ENCODE assay signal across 24 cellular contexts in the genomic region with DNA sequence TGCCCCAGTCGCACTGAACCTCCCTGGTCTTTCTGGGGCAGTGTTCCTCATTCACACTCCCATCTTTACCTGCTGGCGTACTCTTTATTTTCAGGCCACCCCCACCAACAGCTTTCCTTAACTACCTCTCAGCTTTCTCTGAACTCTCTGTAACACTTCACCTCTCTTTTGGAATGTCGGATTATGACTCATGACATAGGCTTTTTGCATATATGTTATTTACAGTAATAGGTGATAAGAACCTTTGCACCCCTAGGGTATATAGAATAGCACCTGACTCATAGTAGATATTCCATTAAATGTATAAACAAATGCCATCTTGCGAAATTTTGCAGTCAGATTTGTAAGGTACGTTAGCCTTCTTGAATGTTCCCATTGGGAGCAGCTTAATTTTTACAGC. TPM values are rescaled to one million over a fixed set of nuclear protein-coding genes. Genes with fewer than 3 reads are reported as not detected.
DNase-seq lines count a peak whose midpoint lies in the region; ATAC-seq and TF ChIP-seq lines count a peak whose summit lies in the region.
"Had no signal": no experiment of that assay in that cellular context is flagged by ENCODE, and none has a peak within 500 bp of the region (broad histone marks: within the 10 kb centered on the region; RNA-seq: fewer than 3 reads in every experiment).

No MANE protein-coding gene starts in this region.

- no peak overlapping the region for H3K9ac ChIP-seq in endodermal cell (ENCODE audit: extremely low read depth, low read length, poor library complexity, severe bottlenecking)

- H3K4me3 ChIP-seq in endodermal cell (ENCODE audit: low read length) (no peak overlapping the region), mucosa of descending colon (no peak overlapping the region)
- H3K4me3 ChIP-seq: pancreas, testis had no signal

- intact Hi-C loops in Calu3 (cut with micrococcal nuclease; ENCODE audit: unreplicated experiment), result loop anchor here (2.0 to 5.0 kb wide), 2 partner anchors 33 to 78 kb away; no protein-coding TSS in a partner anchor
- intact Hi-C loops in mucosa of descending colon (cut with DNase I, micrococcal nuclease), result no loop called here

- H3K4me1 ChIP-seq in endodermal cell (ENCODE audit: control insufficient read depth, insufficient read depth, low read length), result peaks cover 5% of the 10 kb centered on the region
- H3K4me1 ChIP-seq in mucosa of descending colon (ENCODE audit: low read depth), result no peaks in the 10 kb centered on the region
- H3K4me1 ChIP-seq: pancreas, testis had no signal

- H3K9me3 ChIP-seq in endodermal cell (ENCODE audit: control insufficient read depth, low read length) (no peaks in the 10 kb centered on the region), mucosa of descending colon (no peaks in the 10 kb centered on the region)
- H3K9me3 ChIP-seq: pancreas, testis had no signal

- peak overlapping the region; percentile 4 for H3K4me3 Mint-ChIP-seq in Calu3 (ENCODE audit: low read depth, unreplicated experiment)
- H3K4me3 Mint-ChIP-seq in endodermal cell, result no peak overlapping the region
- H3K4me3 Mint-ChIP-seq: CD8-positive, alpha-beta T cell; dendritic cell treated with granulocyte-macrophage colony-stimulating factor and Interleukin-4, amounts not matched to agents 40 ng/mL and 50 ng/mL, for 4 days; natural killer cell treated with Interleukin-12 subunit alpha and Interleukin-12 subunit beta and Interleukin-15 and Interleukin-18, amount 100 ng/mL, for 72 hours; stimulated activated effector memory CD8-positive, alpha-beta T cell treated with anti-CD3 and anti-CD28 coated beads, Interleukin-12 subunit alpha, Interleukin-12 subunit beta, amount 100 ng/mL, for 72 hours; T-helper 2 cell treated with Interferon-gamma antibody and Interleukin-4, amounts not matched to agents 5 μg/mL and 100 μg/mL, for 36 hours; WTC11 had no signal

- ATAC-seq in mucosa of descending colon (peak; percentile 91), HG03469 (IDR thresholded peaks at IDR 0.05; ENCODE audit: unreplicated experiment) (no peak), GM21381 (IDR thresholded peaks at IDR 0.05; ENCODE audit: unreplicated experiment) (no peak)
- ATAC-seq: CD8-positive, alpha-beta T cell; left cardiac atrium; natural killer cell treated with Interleukin-12 subunit alpha and Interleukin-12 subunit beta and Interleukin-15 and Interleukin-18, amount 100 ng/mL, for 72 hours; pancreas; stimulated activated effector memory CD8-positive, alpha-beta T cell treated with anti-CD3 and anti-CD28 coated beads, Interleukin-12 subunit alpha, Interleukin-12 subunit beta, amount 100 ng/mL, for 72 hours; WTC11 had no signal

- H3K27me3 Mint-ChIP-seq in Calu3 (ENCODE audit: unreplicated experiment) (no peaks in the 10 kb centered on the region), endodermal cell (ENCODE audit: insufficient read depth) (peaks cover 2% of the 10 kb centered on the region)
- H3K27me3 Mint-ChIP-seq: dendritic cell treated with granulocyte-macrophage colony-stimulating factor and Interleukin-4, amounts not matched to agents 40 ng/mL and 50 ng/mL, for 4 days had no signal

- H3K9me3 Mint-ChIP-seq in Calu3 (ENCODE audit: low read depth, unreplicated experiment) (no peaks in the 10 kb centered on the region), endodermal cell (no peaks in the 10 kb centered on the region)
- H3K9me3 Mint-ChIP-seq: CD8-positive, alpha-beta T cell; natural killer cell treated with Interleukin-12 subunit alpha and Interleukin-12 subunit beta and Interleukin-15 and Interleukin-18, amount 100 ng/mL, for 72 hours; stimulated activated effector memory CD8-positive, alpha-beta T cell treated with anti-CD3 and anti-CD28 coated beads, Interleukin-12 subunit alpha, Interleukin-12 subunit beta, amount 100 ng/mL, for 72 hours; T-helper 2 cell treated with Interferon-gamma antibody and Interleukin-4, amounts not matched to agents 5 μg/mL and 100 μg/mL, for 36 hours had no signal

- no TSS peak for BruUV-seq in Calu3 (replicated peaks; lab: Mats Ljungman, UMichigan)

- TF ChIP-seq CTCF in Calu3 (IDR thresholded peaks at IDR 0.05; ENCODE audit: unreplicated experiment) (no peak), endodermal cell (conservative IDR thresholded peaks at IDR 0.05) (no peak), mucosa of descending colon (IDR thresholded peaks at IDR 0.05) (no peak)

- WGBS in endodermal cell (ENCODE audit: insufficient coverage in 1 of 2, insufficient read length in 1 of 2), 2 experiments, result 88 to 90% methylated on average over 2 to 4 of the region's 5 CpGs

- H3K27ac ChIP-seq in endodermal cell (ENCODE audit: low read depth, low read length), result no peak overlapping the region
- H3K27ac ChIP-seq: pancreas, testis had no signal

- H3K36me3 ChIP-seq in endodermal cell (ENCODE audit: control insufficient read depth, insufficient read depth, low read length) (no peaks in the 10 kb centered on the region), mucosa of descending colon (ENCODE audit: low read depth) (no peaks in the 10 kb centered on the region)
- H3K36me3 ChIP-seq: pancreas had no signal

- H3K27ac Mint-ChIP-seq in Calu3 (ENCODE audit: unreplicated experiment) (peak overlapping the region; percentile 68), endodermal cell (no peak overlapping the region)
- H3K27ac Mint-ChIP-seq: CD8-positive, alpha-beta T cell; dendritic cell treated with granulocyte-macrophage colony-stimulating factor and Interleukin-4, amounts not matched to agents 40 ng/mL and 50 ng/mL, for 4 days; natural killer cell treated with Interleukin-12 subunit alpha and Interleukin-12 subunit beta and Interleukin-15 and Interleukin-18, amount 100 ng/mL, for 72 hours; stimulated activated effector memory CD8-positive, alpha-beta T cell treated with anti-CD3 and anti-CD28 coated beads, Interleukin-12 subunit alpha, Interleukin-12 subunit beta, amount 100 ng/mL, for 72 hours; T-helper 2 cell treated with Interferon-gamma antibody and Interleukin-4, amounts not matched to agents 5 μg/mL and 100 μg/mL, for 36 hours; WTC11 had no signal

- peaks cover 6% of the 10 kb centered on the region for H3K36me3 Mint-ChIP-seq in Calu3 (ENCODE audit: insufficient read depth, unreplicated experiment)
- H3K36me3 Mint-ChIP-seq in endodermal cell (ENCODE audit: low read depth), result no peaks in the 10 kb centered on the region
- H3K36me3 Mint-ChIP-seq: CD8-positive, alpha-beta T cell; natural killer cell treated with Interleukin-12 subunit alpha and Interleukin-12 subunit beta and Interleukin-15 and Interleukin-18, amount 100 ng/mL, for 72 hours; stimulated activated effector memory CD8-positive, alpha-beta T cell treated with anti-CD3 and anti-CD28 coated beads, Interleukin-12 subunit alpha, Interleukin-12 subunit beta, amount 100 ng/mL, for 72 hours; WTC11 had no signal

- CTCF ChIA-PET in Calu3 (lab: Charles Lee), result interaction anchor here (0.6 kb wide), 2 partner anchors 18 to 164 kb away, joined by 4 read pairs; no protein-coding TSS in a partner anchor

- H3K4me1 Mint-ChIP-seq in Calu3 (ENCODE audit: low read depth, unreplicated experiment) (peaks cover 41% of the 10 kb centered on the region), endodermal cell (peaks cover 10% of the 10 kb centered on the region)
- H3K4me1 Mint-ChIP-seq: stimulated activated effector memory CD8-positive, alpha-beta T cell treated with anti-CD3 and anti-CD28 coated beads, Interleukin-12 subunit alpha, Interleukin-12 subunit beta, amount 100 ng/mL, for 72 hours had no signal

- no peaks in the 10 kb centered on the region for H3K27me3 ChIP-seq in endodermal cell (ENCODE audit: control insufficient read depth, insufficient read depth, low read length, poor library complexity, severe bottlenecking)
- H3K27me3 ChIP-seq: pancreas, testis had no signal

- DNase-seq in Calu3, result peak; percentile 16
- DNase-seq in LoVo (ENCODE audit: low spot score), result peak; percentile 92
- peak; percentile 51 for DNase-seq in endodermal cell
- DNase-seq in mucosa of descending colon, result no peak
- DNase-seq in pons (ENCODE audit: low spot score), result no peak
- DNase-seq in DMS79 treated with DMSO at 0.1 percent for 48 hours (lab: John Stamatoyannopoulos, UW), result no peak
- DNase-seq: activated CD4-positive, alpha-beta T cell treated with anti-CD3 and anti-CD28 coated beads, Interleukin-2, amount 50 U/mL, for 4 hours; activated effector memory CD4-positive, alpha-beta T cell treated with anti-CD3 and anti-CD28 coated beads, Interleukin-2, amount 50 U/mL, for 16 hours; CD8-positive, alpha-beta T cell; KBM-7; left cardiac atrium; NCI-H187 treated with DMSO at 0.1 percent for 48 hours; NCI-H2227 treated with DMSO at 0.1 percent for 48 hours; NCI-H82; OCI-M1; pancreas; testis had no signal

RNA-seq across cellular contexts. Expression of a gene that starts 52.9 kb away (rescaled TPM):
- total RNA-seq in Calu3 (2022), result 24.1 and 26.3 TPM in 2 replicates
- total RNA-seq in endodermal cell, result 10 to 100 TPM; 48.3 to 51.8 TPM
- 20.0 TPM for polyA plus RNA-seq in endodermal cell (2013, experiment 1 of 2)
- 19.1 TPM for polyA plus RNA-seq in endodermal cell (2013, experiment 2 of 2)
- 100 to 1,000 TPM in 2 of 3 donors, 10 to 100 TPM in 1; 95.6 to 171 (median 100) TPM for total RNA-seq in mucosa of descending colon

Comparison
In these comparisons a context has a peak if more than half of its experiments do, and no peak if none do; other contexts are left out.
1. DNase-seq: peak in Calu3 (single experiment), LoVo (single experiment) and endodermal cell (single experiment); none in mucosa of descending colon (0 of 3), pons (single experiment) and DMS79 treated with DMSO at 0.1 percent for 48 hours (single experiment).